Comparison of ENCODE assay signal across 8 cellular contexts in genomic region chr6:43477235-43478007, GRCh38. TPM values are rescaled to one million over a fixed set of nuclear protein-coding genes. Genes with fewer than 3 reads are reported as not detected.
A peak's percentile ranks its signal among the peaks of the same experiment; 100 is the strongest.
DNase-seq lines count a peak whose midpoint lies in the region; ATAC-seq and TF ChIP-seq lines count a peak whose summit lies in the region.

TJAP1 (plus strand) TSS chr6:43477570; CDS start chr6:43499002, 21,432 bp downstream.

- H3K36me3 ChIP-seq in mucosa of descending colon (ENCODE audit: low read depth), result no peaks in the 10 kb centered on the region

- H3K4me1 ChIP-seq in mucosa of descending colon (ENCODE audit: low read depth), result peaks cover 9% of the 10 kb centered on the region

- ATAC-seq in GM21360 (IDR thresholded peaks at IDR 0.05; ENCODE audit: unreplicated experiment) (peak; percentile 90), mucosa of descending colon (peak; percentile 100)

- peak within 1 kb of the TSS; percentile 38 for H3K4me3 ChIP-seq in mucosa of descending colon

- no peak for TF ChIP-seq CTCF in mucosa of descending colon (IDR thresholded peaks at IDR 0.05)

- no peaks in the 10 kb centered on the region for H3K9me3 ChIP-seq in mucosa of descending colon

- H3K27ac ChIP-seq in epithelial cell of prostate, result peak within 1 kb of the TSS; percentile 36

- intact Hi-C loops in mucosa of descending colon (cut with DNase I, micrococcal nuclease), result no loop called here

- peak; percentile 59 for DNase-seq in CMK (ENCODE audit: low read depth)
- DNase-seq in HuH-7.5 (ENCODE audit: low spot score), result peak; percentile 70
- DNase-seq in OCI-M1 (lab: John Stamatoyannopoulos, UW), result peak; percentile 93
- peak; percentile 99 for DNase-seq in activated T-cell treated with anti-CD3 and anti-CD28 coated beads for 4 hours
- DNase-seq in epithelial cell of prostate (ENCODE audit: low read depth, low spot score), result no peak
- DNase-seq in mucosa of descending colon, result peak; percentile 95 to 97 (median 96)
- peak; percentile 96 to 98 for DNase-seq in stimulated activated CD8-positive, alpha-beta memory T cell treated with anti-CD3 and anti-CD28 coated beads, Interleukin-4, amount 100 ng/mL, for 1 hour (ENCODE audit: low read depth in 2 of 2, low spot score in 1 of 2)

RNA-seq across cellular contexts. Expression of gene TJAP1, which starts in this region (rescaled TPM):
- total RNA-seq in mucosa of descending colon, result 10 to 100 TPM; 20.8 to 33.8 (median 26.3) TPM
